21 cellular contexts compared by ENCODE assay signal in genomic region chr6:26302941-26303559, GRCh38.
"Had no signal": no experiment of that assay in that cellular context is flagged by ENCODE, and none has a peak within 500 bp of the region (broad histone marks: within the 10 kb centered on the region; RNA-seq: fewer than 3 reads in every experiment).

No MANE protein-coding gene starts in this region.

- H3K27ac ChIP-seq: ascending aorta, breast epithelium, coronary artery, gastrocnemius medialis, pancreas, sigmoid colon, tibial artery, VCaP had no signal

- H3K4me3 ChIP-seq: ascending aorta, breast epithelium, coronary artery, gastrocnemius medialis, pancreas, sigmoid colon, spleen, tibial artery had no signal

- H3K27ac Mint-ChIP-seq: activated T-helper 17 cell treated with anti-CD3 and anti-CD28 coated beads, Interleukin-2, amount 50 U/mL, for 72 hours; stimulated activated naive B cell treated with anti-CD40 and anti-IgM and Interleukin-4, amounts not matched to agents 10 μg/mL and 1 μg/mL and 100 μg/mL, for 72 hours had no signal

- ATAC-seq: activated T-helper 17 cell treated with anti-CD3 and anti-CD28 coated beads, Interleukin-2, amount 50 U/mL, for 72 hours; gastrocnemius medialis; left lobe of liver; pancreas; stimulated activated naive B cell treated with anti-CD40 and anti-IgM and Interleukin-4, amounts not matched to agents 10 μg/mL and 1 μg/mL and 100 μg/mL, for 72 hours had no signal

- H3K27me3 Mint-ChIP-seq: activated T-helper 17 cell treated with anti-CD3 and anti-CD28 coated beads, Interleukin-2, amount 50 U/mL, for 72 hours; stimulated activated naive B cell treated with anti-CD40 and anti-IgM and Interleukin-4, amounts not matched to agents 10 μg/mL and 1 μg/mL and 100 μg/mL, for 72 hours had no signal

- DNase-seq: activated CD4-positive, alpha-beta T cell treated with anti-CD3 and anti-CD28 coated beads, Interleukin-2, amount 50 U/mL, for 4 hours; activated CD4-positive, CD25-positive, alpha-beta regulatory T cell treated with anti-CD3 and anti-CD28 coated beads, Interleukin-2, amount 50 U/mL, for 72 hours; activated naive CD4-positive, alpha-beta T cell treated with Interleukin-2 at 50 U/mL for 16 hours; activated T-cell treated with anti-CD3 and anti-CD28 coated beads, Interleukin-2, amount 50 U/mL, for 1 hour; gastrocnemius medialis; head of caudate nucleus; kidney; midbrain; pancreas; sigmoid colon; spleen; stimulated activated naive B cell treated with anti-CD40 and anti-IgM and Interleukin-4, amounts not matched to agents 10 μg/mL and 1 μg/mL and 100 μg/mL, for 72 hours; substantia nigra; tibial artery had no signal

- H3K9me3 ChIP-seq: ascending aorta, breast epithelium, gastrocnemius medialis, pancreas, sigmoid colon, spleen, tibial artery had no signal

- H3K27me3 ChIP-seq: ascending aorta, gastrocnemius medialis, sigmoid colon, spleen had no signal

- H3K9me3 Mint-ChIP-seq: activated T-helper 17 cell treated with anti-CD3 and anti-CD28 coated beads, Interleukin-2, amount 50 U/mL, for 72 hours; stimulated activated naive B cell treated with anti-CD40 and anti-IgM and Interleukin-4, amounts not matched to agents 10 μg/mL and 1 μg/mL and 100 μg/mL, for 72 hours had no signal

- FAIRE-seq: endometrium, kidney, pancreas had no signal

- H3K4me1 ChIP-seq: ascending aorta, breast epithelium, pancreas, tibial artery had no signal

- H3K36me3 ChIP-seq: ascending aorta, breast epithelium, gastrocnemius medialis, pancreas, sigmoid colon, spleen, tibial artery had no signal

- H3K4me3 Mint-ChIP-seq: activated T-helper 17 cell treated with anti-CD3 and anti-CD28 coated beads, Interleukin-2, amount 50 U/mL, for 72 hours; stimulated activated naive B cell treated with anti-CD40 and anti-IgM and Interleukin-4, amounts not matched to agents 10 μg/mL and 1 μg/mL and 100 μg/mL, for 72 hours had no signal
